Comparison of ENCODE assay signal across 1 cellular context in the genomic region with DNA sequence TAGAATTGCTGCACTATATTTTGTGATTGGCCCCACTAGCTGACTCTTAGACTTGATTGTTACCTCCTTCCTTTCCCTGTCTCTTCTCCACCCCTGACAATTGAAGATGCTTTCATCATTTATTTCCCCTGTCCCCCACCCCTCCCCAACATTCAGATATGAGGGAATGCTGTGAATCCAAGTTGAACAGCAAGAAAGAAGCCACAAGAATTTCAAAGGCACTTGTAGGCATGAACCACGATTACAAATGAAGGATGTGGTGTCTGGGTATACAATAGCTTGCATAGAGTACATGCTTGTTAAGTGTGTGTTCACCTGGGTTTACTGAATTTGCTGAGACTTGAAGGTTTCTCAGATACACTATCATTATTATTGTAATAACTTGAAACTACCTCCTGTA.
TF ChIP-seq lines count a peak whose summit lies in the region.

No MANE protein-coding gene starts in this region.

TF ChIP-seq in SK-N-SH treated with all-trans-retinoic acid at 6 μM for 48 hours, 23 proteins besides CTCF, POLR2A, EP300 and RAD21 (continued from another document):
- TF ChIP-seq, protein P1, sequence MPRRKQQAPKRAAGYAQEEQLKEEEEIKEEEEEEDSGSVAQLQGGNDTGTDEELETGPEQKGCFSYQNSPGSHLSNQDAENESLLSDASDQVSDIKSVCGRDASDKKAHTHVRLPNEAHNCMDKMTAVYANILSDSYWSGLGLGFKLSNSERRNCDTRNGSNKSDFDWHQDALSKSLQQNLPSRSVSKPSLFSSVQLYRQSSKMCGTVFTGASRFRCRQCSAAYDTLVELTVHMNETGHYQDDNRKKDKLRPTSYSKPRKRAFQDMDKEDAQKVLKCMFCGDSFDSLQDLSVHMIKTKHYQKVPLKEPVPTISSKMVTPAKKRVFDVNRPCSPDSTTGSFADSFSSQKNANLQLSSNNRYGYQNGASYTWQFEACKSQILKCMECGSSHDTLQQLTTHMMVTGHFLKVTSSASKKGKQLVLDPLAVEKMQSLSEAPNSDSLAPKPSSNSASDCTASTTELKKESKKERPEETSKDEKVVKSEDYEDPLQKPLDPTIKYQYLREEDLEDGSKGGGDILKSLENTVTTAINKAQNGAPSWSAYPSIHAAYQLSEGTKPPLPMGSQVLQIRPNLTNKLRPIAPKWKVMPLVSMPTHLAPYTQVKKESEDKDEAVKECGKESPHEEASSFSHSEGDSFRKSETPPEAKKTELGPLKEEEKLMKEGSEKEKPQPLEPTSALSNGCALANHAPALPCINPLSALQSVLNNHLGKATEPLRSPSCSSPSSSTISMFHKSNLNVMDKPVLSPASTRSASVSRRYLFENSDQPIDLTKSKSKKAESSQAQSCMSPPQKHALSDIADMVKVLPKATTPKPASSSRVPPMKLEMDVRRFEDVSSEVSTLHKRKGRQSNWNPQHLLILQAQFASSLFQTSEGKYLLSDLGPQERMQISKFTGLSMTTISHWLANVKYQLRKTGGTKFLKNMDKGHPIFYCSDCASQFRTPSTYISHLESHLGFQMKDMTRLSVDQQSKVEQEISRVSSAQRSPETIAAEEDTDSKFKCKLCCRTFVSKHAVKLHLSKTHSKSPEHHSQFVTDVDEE (CRISPR knock-in tag; IDR thresholded peaks at IDR 0.05): no peak
- TF ChIP-seq TOX (CRISPR knock-in tag; IDR thresholded peaks at IDR 0.05; ENCODE audit: borderline replicate concordance) (no peak), ZC3H10 (CRISPR knock-in tag; IDR thresholded peaks at IDR 0.05) (no peak)
